Comparison of ENCODE assay signal across 8 cellular contexts in the genomic region with DNA sequence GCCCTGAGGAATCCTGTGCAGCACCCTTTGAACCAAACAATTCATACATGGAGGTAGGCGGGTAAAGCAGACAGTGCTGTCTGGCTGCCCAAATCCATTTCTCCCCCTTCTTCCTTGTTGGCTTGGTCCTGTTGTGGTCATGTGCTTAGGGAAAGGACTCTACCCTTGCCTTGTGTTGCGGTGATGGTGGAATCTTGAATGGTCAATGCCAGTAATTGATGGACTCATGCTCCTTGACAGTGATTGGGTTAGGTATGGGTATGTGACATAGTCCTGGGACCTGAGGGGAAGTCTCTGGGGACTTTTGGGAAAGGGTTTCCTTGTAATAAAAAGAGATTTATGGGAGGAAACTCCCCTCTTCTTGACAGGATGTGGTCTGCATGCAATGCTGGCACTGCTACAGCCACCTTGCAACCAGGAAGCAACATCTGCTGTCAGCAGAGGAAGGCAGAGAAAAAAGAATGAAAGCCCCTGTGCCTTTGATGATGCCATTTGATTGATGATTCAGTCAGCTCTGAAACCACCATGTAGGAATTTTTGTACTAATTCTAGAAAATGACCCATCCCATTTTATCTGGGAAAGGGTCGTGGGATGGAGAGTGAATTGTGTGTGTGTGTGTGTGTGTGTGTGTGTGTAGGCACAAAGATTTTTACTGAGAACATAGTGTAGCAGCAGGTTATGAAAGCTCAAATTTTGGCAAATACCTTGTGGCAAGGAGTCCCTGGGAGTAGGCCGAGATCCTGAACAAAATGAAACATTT. TPM values are rescaled to one million over a fixed set of nuclear protein-coding genes. Genes with fewer than 3 reads are reported as not detected.
A peak's percentile ranks its signal among the peaks of the same experiment; 100 is the strongest.
DNase-seq lines count a peak whose midpoint lies in the region; ATAC-seq and TF ChIP-seq lines count a peak whose summit lies in the region.

No MANE protein-coding gene starts in this region.

- no peak overlapping the region for H3K4me3 ChIP-seq in psoas muscle

- peak; percentile 35 for ATAC-seq in HG03457 (IDR thresholded peaks at IDR 0.05; ENCODE audit: unreplicated experiment)
- ATAC-seq in HG03378 (IDR thresholded peaks at IDR 0.05; ENCODE audit: unreplicated experiment) = no peak
- ATAC-seq in psoas muscle = no peak
- ATAC-seq in HG03175 (IDR thresholded peaks at IDR 0.05; ENCODE audit: unreplicated experiment) = no peak

- H3K36me3 ChIP-seq in psoas muscle (ENCODE audit: insufficient read depth in 1 of 2, low read depth in 1 of 2) = no peaks in the 10 kb centered on the region

- intact Hi-C loops in psoas muscle (cut with DNase I) = no loop called here

- no peaks in the 10 kb centered on the region for H3K4me1 ChIP-seq in psoas muscle

- TF ChIP-seq CTCF in psoas muscle (IDR thresholded peaks at IDR 0.05) = no peak

- H3K27ac ChIP-seq in psoas muscle = no peak overlapping the region

- WGBS in psoas muscle, 3 donors = 74 to 87% (median 77%) methylated on average over 4 of the region's 4 CpGs

- DNase-seq in GF-D8 (lab: John Stamatoyannopoulos, UW) = peak; percentile 56
- peak; percentile 25 to 26 for DNase-seq in activated CD4-positive, alpha-beta T cell treated with anti-CD3 and anti-CD28 coated beads, Interleukin-2, amount 50 U/mL, for 4 hours
- peak; percentile 88 for DNase-seq in kidney tubule cell (ENCODE audit: low spot score)
- DNase-seq in psoas muscle = no peak
- no peak for DNase-seq in NCI-H2029 (lab: John Stamatoyannopoulos, UW)

- H3K9me3 ChIP-seq in psoas muscle = no peaks in the 10 kb centered on the region

- H3K27me3 ChIP-seq in psoas muscle (ENCODE audit: insufficient read depth in 3 of 3, low read length in 2 of 3) = peaks cover 0 to 6% (median 0%) of the 10 kb centered on the region in 3 donors

RNA-seq across cellular contexts. Expression of gene HUWE1, which starts 30.0 kb away (rescaled TPM):
- 100 to 1,000 TPM; 132 to 253 (median 209) TPM for total RNA-seq in psoas muscle
- 10 to 100 TPM; 34.4 to 81.5 (median 55.9) TPM for polyA plus RNA-seq in psoas muscle

Comparison
In these comparisons a context has a peak if more than half of its experiments do, and no peak if none do; other contexts are left out.
1. DNase-seq: peak in GF-D8 (single experiment), activated CD4-positive, alpha-beta T cell treated with anti-CD3 and anti-CD28 coated beads, Interleukin-2, amount 50 U/mL, for 4 hours (2 of 2) and kidney tubule cell (single experiment); none in psoas muscle (0 of 2) and NCI-H2029 (single experiment).